ENCODE assay signal across 13 cellular contexts in genomic region chr2:55399815-55400214, GRCh38. TPM values are rescaled to one million over a fixed set of nuclear protein-coding genes. Genes with fewer than 3 reads are reported as not detected.
DNase-seq lines count a peak whose midpoint lies in the region; ATAC-seq, FAIRE-seq and TF ChIP-seq lines count a peak whose summit lies in the region.
"Had no signal": no experiment of that assay in that cellular context is flagged by ENCODE, and none has a peak within 500 bp of the region (broad histone marks: within the 10 kb centered on the region; RNA-seq: fewer than 3 reads in every experiment).

No MANE protein-coding gene starts in this region.

- H2AK5ac ChIP-seq in IMR-90 (ENCODE audit: low read depth, low read length): no peak overlapping the region

- no peak overlapping the region for H2AK9ac ChIP-seq in IMR-90 (replicated peaks; ENCODE audit: low read depth, low read length, poor library complexity)

- CTCF ChIA-PET in IMR-90 (lab: Yijun Ruan, JAX): interaction anchor here (1.5 kb wide), 1 partner anchor 20 kb away, joined by 3 read pairs; the partner anchor contains the start of gene CCDC88A

- no peak for TF ChIP-seq RAD21 in IMR-90 (IDR thresholded peaks at IDR 0.05; ENCODE audit: low read length)

- H3K14ac ChIP-seq in IMR-90 (replicated peaks; ENCODE audit: low read depth, low read length): no peak overlapping the region

- dilution Hi-C loops in IMR-90 (cut with HindIII; ENCODE audit: low sequenced_read_pairs, unreplicated experiment): no loop called here

- H3K4me1 Mint-ChIP-seq in activated T-cell treated with anti-CD3 and anti-CD28 coated beads, Interleukin-2, amount 50 U/mL, for 72 hours (ENCODE audit: low read depth): no peaks in the 10 kb centered on the region
- H3K4me1 Mint-ChIP-seq: CD8-positive, alpha-beta memory T cell had no signal

- no peak overlapping the region for H2BK20ac ChIP-seq in IMR-90 (ENCODE audit: low read depth, low read length)

- H3K9me3 Mint-ChIP-seq in activated T-cell treated with anti-CD3 and anti-CD28 coated beads, Interleukin-2, amount 50 U/mL, for 72 hours: peaks cover 0 to 2% of the 10 kb centered on the region in 2 donors
- H3K9me3 Mint-ChIP-seq: CD8-positive, alpha-beta memory T cell had no signal

- H3K27ac ChIP-seq in IMR-90 (ENCODE audit: insufficient read depth, low read length): no peak overlapping the region
- no peak overlapping the region for H3K27ac ChIP-seq in ovary
- H3K27ac ChIP-seq: BLaER1 had no signal

- no peaks in the 10 kb centered on the region for H3K27me3 Mint-ChIP-seq in activated T-cell treated with anti-CD3 and anti-CD28 coated beads, Interleukin-2, amount 50 U/mL, for 72 hours (ENCODE audit: low read depth)
- H3K27me3 Mint-ChIP-seq: CD8-positive, alpha-beta memory T cell had no signal

- H4K8ac ChIP-seq in IMR-90 (ENCODE audit: low read depth in 2 of 2, low read length in 2 of 2): no peak overlapping the region

- H2BK120ac ChIP-seq in IMR-90 (ENCODE audit: low read depth, low read length): no peak overlapping the region

- POLR2A ChIA-PET in IMR-90 (lab: Charles Lee; ENCODE audit: unreplicated experiment): interaction anchor here (0.7 kb wide), 1 partner anchor 130 kb away, joined by 3 read pairs; no protein-coding TSS in a partner anchor

- H3K36me3 Mint-ChIP-seq in activated T-cell treated with anti-CD3 and anti-CD28 coated beads, Interleukin-2, amount 50 U/mL, for 72 hours (ENCODE audit: insufficient read depth in 2 of 2): no peaks in the 10 kb centered on the region

- no peak for TF ChIP-seq EP300 in ovary (IDR thresholded peaks at IDR 0.05)

- H3K79me1 ChIP-seq in IMR-90 (ENCODE audit: low read depth in 1 of 2, low read length in 2 of 2): peaks cover 3 to 20% of the 10 kb centered on the region in 2 experiments; a peak in 3 of 4 replicates

- no peak overlapping the region for H3K4me2 ChIP-seq in IMR-90 (ENCODE audit: low read depth, low read length)
- H3K4me2 ChIP-seq: BLaER1 had no signal

- no peak overlapping the region for H4K91ac ChIP-seq in IMR-90 (ENCODE audit: insufficient read depth, low read depth, low read length)

- H3K27me3 ChIP-seq in IMR-90 (ENCODE audit: control insufficient read depth, insufficient read depth, low read length): no peaks in the 10 kb centered on the region
- no peaks in the 10 kb centered on the region for H3K27me3 ChIP-seq in ovary
- H3K27me3 ChIP-seq: BLaER1 had no signal

- H3K4ac ChIP-seq in IMR-90 (ENCODE audit: low read depth, low read length): no peak overlapping the region

- no peak overlapping the region for H3K9ac ChIP-seq in IMR-90 (ENCODE audit: low read depth, low read length)
- H3K9ac ChIP-seq: BLaER1 had no signal

- H4K20me1 ChIP-seq in IMR-90 (ENCODE audit: insufficient read depth, low read length): 0 out of 2 replicates have a peak, but pooled peaks cover 2% of the 10 kb centered on the region
- H4K20me1 ChIP-seq: BLaER1 had no signal

- H2AFZ ChIP-seq in IMR-90 (replicated peaks; ENCODE audit: low read length, poor library complexity): no peak overlapping the region

- H2BK15ac ChIP-seq in IMR-90 (ENCODE audit: low read depth, low read length): no peak overlapping the region

- H3K18ac ChIP-seq in IMR-90 (ENCODE audit: low read depth, low read length): no peak overlapping the region

- H4K5ac ChIP-seq in IMR-90 (ENCODE audit: low read depth, low read length): no peak overlapping the region

- 0 out of 2 replicates have a peak, but pooled peaks cover 3% of the 10 kb centered on the region for H3K9me1 ChIP-seq in IMR-90 (ENCODE audit: insufficient read depth, low read length)

- TF ChIP-seq CTCF in IMR-90 (conservative IDR thresholded peaks at IDR 0.05; ENCODE audit: low read depth, low read length): no peak
- TF ChIP-seq CTCF in ovary (IDR thresholded peaks at IDR 0.05): no peak

- no peak overlapping the region for H2BK5ac ChIP-seq in IMR-90 (ENCODE audit: low read depth, low read length, poor library complexity, severe bottlenecking)

- no peak overlapping the region for H3K27ac Mint-ChIP-seq in activated T-cell treated with anti-CD3 and anti-CD28 coated beads, Interleukin-2, amount 50 U/mL, for 72 hours
- H3K27ac Mint-ChIP-seq: CD8-positive, alpha-beta memory T cell had no signal

- H3K9me3 ChIP-seq in IMR-90 (ENCODE audit: control insufficient read depth, insufficient read depth, low read length) (no peaks in the 10 kb centered on the region), ovary (no peaks in the 10 kb centered on the region)
- H3K9me3 ChIP-seq: BLaER1 had no signal

- in situ Hi-C loops in IMR-90 (cut with MboI; ENCODE audit: low sequenced_read_pairs): no loop called here

- intact Hi-C loops in IMR-90 (cut with micrococcal nuclease) (no loop called here), ovary (cut with DNase I) (no loop called here)

- H3K4me3 ChIP-seq in IMR-90 (ENCODE audit: insufficient read depth, low read depth, low read length) (no peak overlapping the region), ovary (no peak overlapping the region)
- H3K4me3 ChIP-seq: BLaER1 had no signal

- H3K4me3 Mint-ChIP-seq in activated T-cell treated with anti-CD3 and anti-CD28 coated beads, Interleukin-2, amount 50 U/mL, for 72 hours: no peak overlapping the region
- H3K4me3 Mint-ChIP-seq: CD8-positive, alpha-beta memory T cell had no signal

- no peak overlapping the region for H3K56ac ChIP-seq in IMR-90 (ENCODE audit: extremely low read depth, insufficient read depth, low read length)

- no peak overlapping the region for H3K23ac ChIP-seq in IMR-90 (ENCODE audit: low read depth, low read length)

- H3K36me3 ChIP-seq in IMR-90 (ENCODE audit: control insufficient read depth, insufficient read depth, low read length) (peaks cover 2% of the 10 kb centered on the region), ovary (no peaks in the 10 kb centered on the region)

- H3K4me1 ChIP-seq in IMR-90 (ENCODE audit: control insufficient read depth, insufficient read depth, low read length) (no peaks in the 10 kb centered on the region), ovary (ENCODE audit: insufficient read depth) (no peaks in the 10 kb centered on the region)
- H3K4me1 ChIP-seq: BLaER1 had no signal

- no TSS peak for BruUV-seq in IMR-90 (replicated peaks; lab: Mats Ljungman, UMichigan)

- TF ChIP-seq POLR2A in IMR-90 (IDR thresholded peaks at IDR 0.05; ENCODE audit: low read depth, low read length) (no peak), ovary (IDR thresholded peaks at IDR 0.05) (no peak)

- FAIRE-seq in TTC549 (lab: Jason Lieb, UNC): peak; percentile 46

- DNase-seq in IMR-90: no peak
- peak; percentile 15 for DNase-seq in hepatic stellate cell (ENCODE audit: low spot score)
- peak; percentile 11 for DNase-seq in superior temporal gyrus (ENCODE audit: extremely low spot score)
- no peak for DNase-seq in activated CD4-positive, alpha-beta T cell treated with anti-CD3 and anti-CD28 coated beads for 4 hours
- no peak for DNase-seq in activated T-cell treated with anti-CD3 and anti-CD28 coated beads, Interleukin-2, amount 50 U/mL, for 72 hours
- no peak for DNase-seq in ovary
- DNase-seq: AML-193; CD8-positive, alpha-beta memory T cell; DMS53 had no signal

- ATAC-seq in IMR-90 (ENCODE audit: low read depth) (peak; percentile 72), HG03196 (IDR thresholded peaks at IDR 0.05; ENCODE audit: unreplicated experiment) (no peak)
- no peak for ATAC-seq in activated T-cell treated with anti-CD3 and anti-CD28 coated beads, Interleukin-2, amount 50 U/mL, for 72 hours (replicated peaks in 1 of 2)
- ATAC-seq: HCT116 had no signal

TF ChIP-seq in IMR-90, 13 proteins besides CTCF, POLR2A, EP300 and RAD21:
- TF ChIP-seq MAZ (IDR thresholded peaks at IDR 0.05; ENCODE audit: borderline replicate concordance, low read depth, low read length): no peak
- TF ChIP-seq SMC3 (IDR thresholded peaks at IDR 0.05; ENCODE audit: low read depth, low read length): no peak
- TF ChIP-seq MAFK (IDR thresholded peaks at IDR 0.05; ENCODE audit: low read depth, low read length): no peak
- no peak for TF ChIP-seq FOS (IDR thresholded peaks at IDR 0.05; ENCODE audit: low read depth, low read length)
- no peak for TF ChIP-seq BHLHE40 (IDR thresholded peaks at IDR 0.05; ENCODE audit: low read depth, low read length)
- TF ChIP-seq MXI1 (IDR thresholded peaks at IDR 0.05; ENCODE audit: borderline replicate concordance, low read depth, low read length): no peak
- TF ChIP-seq CHD1 (IDR thresholded peaks at IDR 0.05; ENCODE audit: low read depth, low read length): no peak
- TF ChIP-seq USF2 (IDR thresholded peaks at IDR 0.05; ENCODE audit: low read depth, low read length): no peak
- no peak for TF ChIP-seq ELK1 (IDR thresholded peaks at IDR 0.05; ENCODE audit: borderline replicate concordance, low read depth, low read length)
- TF ChIP-seq RCOR1 (IDR thresholded peaks at IDR 0.05; ENCODE audit: insufficient replicate concordance, low read length): no peak
- TF ChIP-seq NFE2L2 (IDR thresholded peaks at IDR 0.05; ENCODE audit: low read depth, low read length): no peak
- no peak for TF ChIP-seq RFX5 (IDR thresholded peaks at IDR 0.05; ENCODE audit: low read depth, low read length)
- no peak for TF ChIP-seq CEBPB (IDR thresholded peaks at IDR 0.05; ENCODE audit: low read depth, low read length)
TF ChIP-seq in IMR-90: peak in this region for 0.

RNA-seq across cellular contexts. Expression of gene CCDC88A, which starts 19.8 kb away (rescaled TPM):
- total RNA-seq in IMR-90 (2012; rRNA removed): 63.8 and 66.1 TPM in 2 replicates
- polyA plus RNA-seq in IMR-90 (2012; rRNA removed): 13.0 and 15.6 TPM in 2 replicates
- polyA plus RNA-seq in IMR-90 (2012; cell fraction: cytosol; rRNA removed): 2.9 and 4.8 TPM in 2 replicates
- 6.7 and 40.3 TPM in 2 replicates for polyA plus RNA-seq in IMR-90 (2012; cell fraction: nucleus; rRNA removed; ENCODE audit: low replicate concordance)
- total RNA-seq in activated T-cell treated with anti-CD3 and anti-CD28 coated beads, Interleukin-2, amount 50 U/mL, for 72 hours: 10 to 100 TPM in 1 of 2 donors, 1 to 10 TPM in 1; 9.6 to 13.8 TPM
- total RNA-seq in ovary: 10 to 100 TPM; 25.0 to 64.4 (median 33.9) TPM
- 10 to 100 TPM in 1 of 2 donors, 1 to 10 TPM in 1; 9.6 to 23.4 TPM for polyA plus RNA-seq in ovary

Comparison
In these comparisons a context has a peak if more than half of its experiments do, and no peak if none do; other contexts are left out.
1. DNase-seq: peak in hepatic stellate cell (single experiment) and superior temporal gyrus (single experiment); none in IMR-90 (single experiment), activated CD4-positive, alpha-beta T cell treated with anti-CD3 and anti-CD28 coated beads for 4 hours (0 of 2), activated T-cell treated with anti-CD3 and anti-CD28 coated beads, Interleukin-2, amount 50 U/mL, for 72 hours (0 of 2) and ovary (0 of 5).